ENCODE assay signal across 1 cellular context in genomic region chr16:11612110-11612981, GRCh38.
A peak's percentile ranks its signal among the peaks of the same experiment; 100 is the strongest.
TF ChIP-seq lines count a peak whose summit lies in the region.

No MANE protein-coding gene starts in this region.

TF ChIP-seq in HepG2, 621 proteins besides CTCF, POLR2A, EP300 and RAD21 (continued from another document and continues in another):
- peak; percentile 91 for TF ChIP-seq ZNF280D (CRISPR knock-in tag; IDR thresholded peaks at IDR 0.05)
- peak; percentile 92 for TF ChIP-seq GLI4 (CRISPR knock-in tag; IDR thresholded peaks at IDR 0.05; ENCODE audit: borderline replicate concordance)
- TF ChIP-seq ZMYM3 (CRISPR knock-in tag; IDR thresholded peaks at IDR 0.05), result peak; percentile 84
- peak; percentile 83; the same call in 1 of the 2 replicates for TF ChIP-seq ZNF335 (CRISPR knock-in tag; IDR thresholded peaks at IDR 0.05)
- peak; percentile 66 for TF ChIP-seq SRSF1 (optimal IDR thresholded peaks at IDR 0.05; ENCODE audit: low read depth, low read length)
- no peak for TF ChIP-seq CAMTA2 (CRISPR knock-in tag; IDR thresholded peaks at IDR 0.05; ENCODE audit: borderline replicate concordance)
- TF ChIP-seq ATF6 (CRISPR knock-in tag; conservative IDR thresholded peaks at IDR 0.05), result peak; percentile 84; the same call in 1 of the 2 replicates
- peak; percentile 99 for TF ChIP-seq ZNF543 (CRISPR knock-in tag; IDR thresholded peaks at IDR 0.05)
- TF ChIP-seq CCDC6 (CRISPR knock-in tag; IDR thresholded peaks at IDR 0.05), result peak; percentile 94; the same call in 1 of the 2 replicates
- peak; percentile 74; the same call in 1 of the 2 replicates for TF ChIP-seq ZNF589 (CRISPR knock-in tag; conservative IDR thresholded peaks at IDR 0.05)
- TF ChIP-seq ZNF44 (CRISPR knock-in tag; IDR thresholded peaks at IDR 0.05), result peak; percentile 70; the same call in 1 of the 2 replicates
- TF ChIP-seq ZNF142 (CRISPR knock-in tag; IDR thresholded peaks at IDR 0.05), result peak; percentile 92; the same call in 1 of the 2 replicates
- TF ChIP-seq ARHGAP35 (CRISPR knock-in tag; IDR thresholded peaks at IDR 0.05; ENCODE audit: borderline replicate concordance), result peak; percentile 30; the same call in 1 of the 2 replicates
- TF ChIP-seq ZIK1 (CRISPR knock-in tag; IDR thresholded peaks at IDR 0.05; ENCODE audit: borderline replicate concordance, low read depth), result peak; percentile 79; the same call in 1 of the 2 replicates
- peak; percentile 94; the same call in 1 of the 2 replicates for TF ChIP-seq HES4 (CRISPR knock-in tag; IDR thresholded peaks at IDR 0.05; ENCODE audit: borderline replicate concordance)
- no peak for TF ChIP-seq ZNF460 (CRISPR knock-in tag; IDR thresholded peaks at IDR 0.05; ENCODE audit: borderline replicate concordance)
- TF ChIP-seq ZNF333 (CRISPR knock-in tag; IDR thresholded peaks at IDR 0.05; ENCODE audit: borderline replicate concordance), result no peak; the same call in 1 of the 2 replicates
- TF ChIP-seq HNF1A (IDR thresholded peaks at IDR 0.05; ENCODE audit: low read depth), result peak; percentile 51; the same call in 1 of the 2 replicates
- TF ChIP-seq HNF1A (CRISPR knock-in tag; IDR thresholded peaks at IDR 0.05; ENCODE audit: borderline replicate concordance), result peak; percentile 80; the same call in 1 of the 2 replicates
- peak; percentile 92 for TF ChIP-seq ZNF552 (CRISPR knock-in tag; IDR thresholded peaks at IDR 0.05; ENCODE audit: borderline replicate concordance)
- TF ChIP-seq ZNF232 (CRISPR knock-in tag; IDR thresholded peaks at IDR 0.05; ENCODE audit: borderline replicate concordance), result peak; percentile 98
- TF ChIP-seq SKI (IDR thresholded peaks at IDR 0.05; ENCODE audit: partially characterized antibody), result peak; percentile 70
- TF ChIP-seq ZNF788 (CRISPR knock-in tag; IDR thresholded peaks at IDR 0.05; ENCODE audit: borderline replicate concordance), result peak; percentile 87
- TF ChIP-seq PAF1 (CRISPR knock-in tag; IDR thresholded peaks at IDR 0.05), result no peak
- peak; percentile 96 for TF ChIP-seq AHR (CRISPR knock-in tag; IDR thresholded peaks at IDR 0.05)
- TF ChIP-seq ZNF281 (CRISPR knock-in tag; IDR thresholded peaks at IDR 0.05; ENCODE audit: borderline replicate concordance), result peak; percentile 74
- TF ChIP-seq UBTF (CRISPR knock-in tag; IDR thresholded peaks at IDR 0.05), result peak; percentile 98
